ENCODE assay signal across 12 cellular contexts in genomic region chr17:73030501-73030911, GRCh38.
DNase-seq lines count a peak whose midpoint lies in the region; ATAC-seq and TF ChIP-seq lines count a peak whose summit lies in the region.
"Had no signal": no experiment of that assay in that cellular context is flagged by ENCODE, and none has a peak within 500 bp of the region (broad histone marks: within the 10 kb centered on the region; RNA-seq: fewer than 3 reads in every experiment).

No MANE protein-coding gene starts in this region.

- ATAC-seq in body of pancreas (peak; percentile 75), gastrocnemius medialis (peak; percentile 49 to 70), HG03139 (IDR thresholded peaks at IDR 0.05; ENCODE audit: unreplicated experiment) (no peak)
- ATAC-seq: activated CD4-positive, CD25-positive, alpha-beta regulatory T cell treated with anti-CD3 and anti-CD28 coated beads, Interleukin-2, amount 50 U/mL, for 24 hours had no signal

- H3K4me1 ChIP-seq in body of pancreas (peaks cover 39% of the 10 kb centered on the region), gastrocnemius medialis (peaks cover 12 to 16% of the 10 kb centered on the region in 2 donors)

- H3K4me3 ChIP-seq in body of pancreas (no peak overlapping the region), gastrocnemius medialis (no peak overlapping the region)

- no peak for TF ChIP-seq POLR2A in body of pancreas (IDR thresholded peaks at IDR 0.05)
- TF ChIP-seq POLR2A in gastrocnemius medialis (IDR thresholded peaks at IDR 0.05) = no peak

- in situ Hi-C loops in gastrocnemius medialis (cut with MboI; ENCODE audit: low sequenced_read_pairs in 4 of 4) = loop anchor here in 1 of 4 donors (10.0 kb wide), 1 partner anchor 56 kb away; no protein-coding TSS in a partner anchor

- TF ChIP-seq CTCF in body of pancreas (IDR thresholded peaks at IDR 0.05) (no peak), gastrocnemius medialis (IDR thresholded peaks at IDR 0.05 in 4 of 5, conservative IDR thresholded peaks at IDR 0.05 in 1 of 5) (no peak)

- no peaks in the 10 kb centered on the region for H3K9me3 ChIP-seq in body of pancreas
- no peaks in the 10 kb centered on the region for H3K9me3 ChIP-seq in gastrocnemius medialis

- intact Hi-C loops in body of pancreas (cut with DNase I) = no loop called here
- intact Hi-C loops in gastrocnemius medialis (cut with DNase I; ENCODE audit: low total_unique reads) = no loop called here

- H3K36me3 ChIP-seq in body of pancreas (replicated peaks in 1 of 2; ENCODE audit: insufficient read depth in 1 of 2, low read depth in 2 of 2) (no peaks in the 10 kb centered on the region), gastrocnemius medialis (no peaks in the 10 kb centered on the region)

- DNase-seq in HuH-7.5 (ENCODE audit: low spot score) (peak; percentile 57), body of pancreas (peak; percentile 54 to 76 (median 57)), kidney tubule cell (ENCODE audit: low spot score) (peak; percentile 76), gastrocnemius medialis (peak; percentile 16 to 22), cortex of kidney (lab: John Stamatoyannopoulos, UW) (no peak)
- no peak for DNase-seq in activated CD4-positive, CD25-positive, alpha-beta regulatory T cell (lab: John Stamatoyannopoulos, UW)
- DNase-seq: CD4-positive, CD25-positive, alpha-beta regulatory T cell; GDM1; NCI-H2029; SW 1271 had no signal

- H3K27ac ChIP-seq in body of pancreas = peak overlapping the region; percentile 59 to 80 (median 68)
- no peak overlapping the region for H3K27ac ChIP-seq in gastrocnemius medialis

- 28 to 32% methylated on average over 8 of the region's 8 CpGs for WGBS in body of pancreas, 2 donors

- no peaks in the 10 kb centered on the region for H3K27me3 ChIP-seq in body of pancreas
- no peaks in the 10 kb centered on the region for H3K27me3 ChIP-seq in gastrocnemius medialis

Comparison
In these comparisons a context has a peak if more than half of its experiments do, and no peak if none do; other contexts are left out.
1. DNase-seq: peak in HuH-7.5 (single experiment), body of pancreas (4 of 4), kidney tubule cell (single experiment) and gastrocnemius medialis (2 of 2); none in activated CD4-positive, CD25-positive, alpha-beta regulatory T cell (0 of 4) and cortex of kidney (single experiment).
2. H3K27ac ChIP-seq: peak in body of pancreas (4 of 4); none in gastrocnemius medialis (0 of 4).